In genomic region chr17:10196936-10197335, GRCh38 we compare ENCODE assay signal across 13 cellular contexts. TPM values are rescaled to one million over a fixed set of nuclear protein-coding genes. Genes with fewer than 3 reads are reported as not detected.
A peak's percentile ranks its signal among the peaks of the same experiment; 100 is the strongest.
DNase-seq lines count a peak whose midpoint lies in the region; ATAC-seq and TF ChIP-seq lines count a peak whose summit lies in the region.
"Had no signal": no experiment of that assay in that cellular context is flagged by ENCODE, and none has a peak within 500 bp of the region (broad histone marks: within the 10 kb centered on the region; RNA-seq: fewer than 3 reads in every experiment).

No MANE protein-coding gene starts in this region.

- H3K4me3 Mint-ChIP-seq in CD8-positive, alpha-beta memory T cell, result peak overlapping the region in 5 of 7 donors; percentile 3 to 72 (median 36)
- H3K4me3 Mint-ChIP-seq: activated CD8-positive, alpha-beta memory T cell treated with anti-CD3 and anti-CD28 coated beads, Interleukin-2, amount 10 ng/mL, durations not matched to agents 7 days and 5 days had no signal

- no peak overlapping the region for H2AFZ ChIP-seq in smooth muscle cell (ENCODE audit: low read depth)

- POLR2A ChIA-PET in CD8-positive, alpha-beta memory T cell (lab: Charles Lee), result no interaction called here

- peaks cover 10 to 15% (median 12%) of the 10 kb centered on the region in 3 donors for H3K4me1 Mint-ChIP-seq in CD8-positive, alpha-beta memory T cell

- no peaks in the 10 kb centered on the region for H3K9me3 ChIP-seq in CD8-positive, alpha-beta memory T cell (ENCODE audit: low read length)
- H3K9me3 ChIP-seq in ascending aorta, result peaks cover 8 to 17% of the 10 kb centered on the region in 2 donors
- H3K9me3 ChIP-seq in lower lobe of right lung, result peaks cover 15% of the 10 kb centered on the region
- no peaks in the 10 kb centered on the region for H3K9me3 ChIP-seq in smooth muscle cell (replicated peaks; ENCODE audit: low read depth)

- H3K9me3 Mint-ChIP-seq in CD8-positive, alpha-beta memory T cell, result peaks cover 6 to 23% (median 22%) of the 10 kb centered on the region in 5 donors

- no peak overlapping the region for H3K4me3 ChIP-seq in CD8-positive, alpha-beta memory T cell (ENCODE audit: low read length)
- H3K4me3 ChIP-seq in ascending aorta, result peak overlapping the region; percentile 51 to 76
- H3K4me3 ChIP-seq in lower lobe of right lung, result peak overlapping the region; percentile 68
- peak overlapping the region; percentile 93 for H3K4me3 ChIP-seq in smooth muscle cell

- peak overlapping the region; percentile 86 for H3K4me2 ChIP-seq in smooth muscle cell

- H3K27ac ChIP-seq in CD8-positive, alpha-beta memory T cell (ENCODE audit: low read depth, low read length), result no peak overlapping the region
- H3K27ac ChIP-seq in ascending aorta (no peak overlapping the region), lower lobe of right lung (no peak overlapping the region), smooth muscle cell (ENCODE audit: low read depth) (peak overlapping the region; percentile 59)

- peaks cover 40% of the 10 kb centered on the region for H3F3A ChIP-seq in smooth muscle cell (ENCODE audit: low read depth)

- peaks cover 0 to 20% (median 0%) of the 10 kb centered on the region in 3 donors for H3K36me3 Mint-ChIP-seq in CD8-positive, alpha-beta memory T cell

- WGBS in smooth muscle cell (ENCODE audit: low lambda C conversion rate), result 38% methylated on average over 4 of the region's 4 CpGs

- intact Hi-C loops in ascending aorta (cut with DNase I) (no loop called here), lower lobe of right lung (cut with DNase I) (no loop called here)

- TF ChIP-seq CTCF in ascending aorta (IDR thresholded peaks at IDR 0.05), result no peak
- no peak for TF ChIP-seq CTCF in lower lobe of right lung (IDR thresholded peaks at IDR 0.05)
- no peak for TF ChIP-seq CTCF in smooth muscle cell (IDR thresholded peaks at IDR 0.05; ENCODE audit: borderline replicate concordance, insufficient read depth, poor library complexity, severe bottlenecking)

- no peak for DNase-seq in CD8-positive, alpha-beta memory T cell
- DNase-seq in ascending aorta (ENCODE audit: low spot score in 2 of 2) (no peak), lower lobe of right lung (no peak), smooth muscle cell (lab: John Stamatoyannopoulos, UW; ENCODE audit: unreplicated experiment) (no peak), T-helper 9 cell (no peak)
- DNase-seq: activated CD8-positive, alpha-beta memory T cell treated with anti-CD3 and anti-CD28 coated beads, Interleukin-2, amount 10 ng/mL, durations not matched to agents 7 days and 5 days; mammary epithelial cell; NCI-H2171; OCI-M1 had no signal

- CTCF ChIA-PET in CD8-positive, alpha-beta memory T cell (lab: Charles Lee), result no interaction called here

- peaks cover 67% of the 10 kb centered on the region for H3K79me2 ChIP-seq in smooth muscle cell (ENCODE audit: low read depth)

- no peaks in the 10 kb centered on the region for H3K36me3 ChIP-seq in CD8-positive, alpha-beta memory T cell (ENCODE audit: insufficient read depth, low read length)
- H3K36me3 ChIP-seq in ascending aorta (no peaks in the 10 kb centered on the region), lower lobe of right lung (no peaks in the 10 kb centered on the region), smooth muscle cell (ENCODE audit: low read depth) (no peaks in the 10 kb centered on the region)

- no peak for ATAC-seq in lower lobe of right lung
- no peak for ATAC-seq in HG03135 (IDR thresholded peaks at IDR 0.05; ENCODE audit: unreplicated experiment)
- no peak for ATAC-seq in GM18873 (IDR thresholded peaks at IDR 0.05; ENCODE audit: low FRiP score, unreplicated experiment)
- ATAC-seq in GM21360 (IDR thresholded peaks at IDR 0.05; ENCODE audit: unreplicated experiment), result no peak
- ATAC-seq: activated CD8-positive, alpha-beta memory T cell treated with anti-CD3 and anti-CD28 coated beads, Interleukin-2, amount 10 ng/mL, durations not matched to agents 7 days and 5 days had no signal

- peaks cover 46% of the 10 kb centered on the region for H4K20me1 ChIP-seq in smooth muscle cell (ENCODE audit: low read depth)

- peak overlapping the region; percentile 76 for H3K9ac ChIP-seq in smooth muscle cell (ENCODE audit: low read depth)

- H3K27ac Mint-ChIP-seq in CD8-positive, alpha-beta memory T cell, result peak overlapping the region in 1 of 8 donors; percentile 74
- H3K27ac Mint-ChIP-seq: activated CD8-positive, alpha-beta memory T cell treated with anti-CD3 and anti-CD28 coated beads, Interleukin-2, amount 10 ng/mL, durations not matched to agents 7 days and 5 days; activated naive CD8-positive, alpha-beta T cell had no signal

- peaks cover 25 to 32% of the 10 kb centered on the region in 2 donors for H3K27me3 Mint-ChIP-seq in CD8-positive, alpha-beta memory T cell

- H3K27me3 ChIP-seq in CD8-positive, alpha-beta memory T cell (ENCODE audit: insufficient read depth, low read length, poor library complexity, severe bottlenecking), result peaks cover 9% of the 10 kb centered on the region
- H3K27me3 ChIP-seq in ascending aorta (peaks cover 4% of the 10 kb centered on the region), lower lobe of right lung (ENCODE audit: low read depth) (peaks cover 23% of the 10 kb centered on the region), smooth muscle cell (ENCODE audit: low read depth) (no peaks in the 10 kb centered on the region)

- H3K4me1 ChIP-seq in CD8-positive, alpha-beta memory T cell (ENCODE audit: insufficient read depth, low read length), result peaks cover 6% of the 10 kb centered on the region
- no peaks in the 10 kb centered on the region for H3K4me1 ChIP-seq in ascending aorta
- peaks cover 9% of the 10 kb centered on the region for H3K4me1 ChIP-seq in lower lobe of right lung
- H3K4me1 ChIP-seq in smooth muscle cell (ENCODE audit: low read depth), result peaks cover 11% of the 10 kb centered on the region

RNA-seq across cellular contexts. Expression of gene GAS7, which starts 1.5 kb away (rescaled TPM):
- total RNA-seq in CD8-positive, alpha-beta memory T cell, result 1 to 10 TPM; 1.9 to 3.3 TPM
- 4.4 TPM for polyA plus RNA-seq in CD8-positive, alpha-beta memory T cell
- 78.0 TPM for total RNA-seq in ascending aorta
- total RNA-seq in lower lobe of right lung, result 54.1 TPM
- total RNA-seq in smooth muscle cell, result 103 and 127 TPM in 2 replicates
- polyA plus RNA-seq in smooth muscle cell, result 73.9 and 86.8 TPM in 2 replicates

Comparison
In these comparisons a context has a peak if more than half of its experiments do, and no peak if none do; other contexts are left out.
1. RNA of gene GAS7, which starts 1.5 kb away (total RNA-seq): 103 to 127 TPM in smooth muscle cell, 78.0 TPM in ascending aorta (single experiment) and 54.1 TPM in lower lobe of right lung (single experiment); 1.9 to 3.3 TPM in CD8-positive, alpha-beta memory T cell; every median in the first group is over 10 times any median in the second.